28 cellular contexts compared by ENCODE assay signal in genomic region chr4:41262198-41262597, GRCh38. TPM values are rescaled to one million over a fixed set of nuclear protein-coding genes. Genes with fewer than 3 reads are reported as not detected.
"Had no signal": no experiment of that assay in that cellular context is flagged by ENCODE, and none has a peak within 500 bp of the region (broad histone marks: within the 10 kb centered on the region; RNA-seq: fewer than 3 reads in every experiment).

No MANE protein-coding gene starts in this region.

- H3K36me3 ChIP-seq: esophagus squamous epithelium, gastrocnemius medialis, left lung, lower lobe of right lung had no signal

- H3K4me2 ChIP-seq: hepatocyte had no signal

- H3K4me3 Mint-ChIP-seq: dendritic cell treated with granulocyte-macrophage colony-stimulating factor and Interleukin-4, amounts not matched to agents 40 ng/mL and 50 ng/mL, for 4 days; effector memory CD8-positive, alpha-beta T cell; endodermal cell; mesothelial cell of epicardium; naive B cell; naive thymus-derived CD8-positive, alpha-beta T cell had no signal

- H3K27ac Mint-ChIP-seq: dendritic cell treated with granulocyte-macrophage colony-stimulating factor and Interleukin-4, amounts not matched to agents 40 ng/mL and 50 ng/mL, for 4 days; effector memory CD8-positive, alpha-beta T cell; endodermal cell; mesothelial cell of epicardium; naive thymus-derived CD8-positive, alpha-beta T cell had no signal

- H3K27ac ChIP-seq: coronary artery, epithelial cell of prostate, esophagus squamous epithelium, gastrocnemius medialis, hepatocyte, left lung, lower lobe of right lung had no signal

- H3K9me3 Mint-ChIP-seq: dendritic cell treated with granulocyte-macrophage colony-stimulating factor and Interleukin-4, amounts not matched to agents 40 ng/mL and 50 ng/mL, for 4 days; effector memory CD8-positive, alpha-beta T cell; endodermal cell; mesothelial cell of epicardium; naive B cell had no signal

- H3K9me3 ChIP-seq: esophagus squamous epithelium, gastrocnemius medialis, left lung, lower lobe of right lung, mucosa of descending colon had no signal

- ATAC-seq: effector memory CD8-positive, alpha-beta T cell; esophagus mucosa; gastrocnemius medialis; left cardiac atrium; left lung; left ventricle myocardium superior; lower lobe of right lung; mucosa of descending colon; naive thymus-derived CD8-positive, alpha-beta T cell had no signal

- H3K4me3 ChIP-seq: coronary artery, esophagus squamous epithelium, gastrocnemius medialis, hepatocyte, left lung, lower lobe of right lung, mucosa of descending colon had no signal

- FAIRE-seq: colon, endometrium, islet of Langerhans, keratinocyte had no signal

- DNase-seq: effector CD8-positive, alpha-beta T cell; effector memory CD8-positive, alpha-beta T cell; endodermal cell; erythroblast; esophagus squamous epithelium; foreskin fibroblast; foreskin melanocyte; gastrocnemius medialis; glutamatergic neuron; head of caudate nucleus; left cardiac atrium; left lung; left ventricle myocardium superior; lower lobe of right lung; mesenchymal stem cell; mucosa of descending colon; naive B cell; naive thymus-derived CD8-positive, alpha-beta T cell had no signal

RNA-seq across cellular contexts. Expression of gene UCHL1, which starts 5.5 kb away (rescaled TPM):
- polyA plus RNA-seq: naive thymus-derived CD8-positive, alpha-beta T cell had no signal

RNA-seq across cellular contexts. Expression of gene APBB2, which starts 47.9 kb away (rescaled TPM):
- polyA plus RNA-seq: naive thymus-derived CD8-positive, alpha-beta T cell had no signal
